In genomic region chr1:91608876-91609275, GRCh38 we compare ENCODE assay signal across 14 cellular contexts.
A peak's percentile ranks its signal among the peaks of the same experiment; 100 is the strongest.
DNase-seq lines count a peak whose midpoint lies in the region; ATAC-seq and TF ChIP-seq lines count a peak whose summit lies in the region.
"Had no signal": no experiment of that assay in that cellular context is flagged by ENCODE, and none has a peak within 500 bp of the region (broad histone marks: within the 10 kb centered on the region; RNA-seq: fewer than 3 reads in every experiment).

No MANE protein-coding gene starts in this region.

- H3K9ac ChIP-seq in GM23248 = peak overlapping the region; percentile 10; the same call in 1 of the 2 replicates

- no peaks in the 10 kb centered on the region for H3K9me2 ChIP-seq in GM23248 (ENCODE audit: insufficient read depth)

- H3K79me2 ChIP-seq in GM23248 (ENCODE audit: insufficient read depth) = no peaks in the 10 kb centered on the region

- H3K27me3 ChIP-seq in GM23248 (replicated peaks; ENCODE audit: insufficient read depth) (no peaks in the 10 kb centered on the region), RWPE2 (ENCODE audit: insufficient read depth, poor library complexity, severe bottlenecking) (no peaks in the 10 kb centered on the region)
- H3K27me3 ChIP-seq: neutrophil, upper lobe of right lung had no signal

- no peak for TF ChIP-seq CTCF in RWPE2 (IDR thresholded peaks at IDR 0.05; ENCODE audit: poor library complexity, severe bottlenecking)

- DNase-seq in A172 (ENCODE audit: low spot score) = peak; percentile 46
- peak; percentile 84 for DNase-seq in GM23248
- no peak for DNase-seq in RWPE2 (ENCODE audit: low spot score)
- peak; percentile 29 for DNase-seq in glomerular visceral epithelial cell (ENCODE audit: extremely low spot score)
- DNase-seq in activated CD4-positive, alpha-beta T cell treated with anti-CD3 and anti-CD28 coated beads, Interleukin-2, amount 50 U/mL, for 48 hours = no peak
- DNase-seq: dermis blood vessel endothelial cell, glutamatergic neuron, NCI-H524 treated with DMSO at 0.1 percent for 48 hours, SHP77, upper lobe of right lung had no signal

- H3F3A ChIP-seq in GM23248 (ENCODE audit: insufficient read depth) = peaks cover 34% of the 10 kb centered on the region

- H2AFZ ChIP-seq in GM23248 = peak overlapping the region; percentile 17; the same call in 1 of the 2 replicates

- 16 to 23% methylated on average over 5 of the region's 5 CpGs for WGBS in GM23248 (ENCODE audit: low coverage in 1 of 2, low lambda C conversion rate in 2 of 2, missing lambda C conversion rate in 2 of 2), 2 experiments

- H3K9me3 ChIP-seq in GM23248 (ENCODE audit: low read depth) (no peaks in the 10 kb centered on the region), RWPE2 (ENCODE audit: severe bottlenecking) (no peaks in the 10 kb centered on the region)
- H3K9me3 ChIP-seq: neutrophil, upper lobe of right lung had no signal

- H3K27ac ChIP-seq in GM23248 (peak overlapping the region; percentile 80), RWPE2 (ENCODE audit: poor library complexity, severe bottlenecking) (peak overlapping the region; percentile 57)
- H3K27ac ChIP-seq: neutrophil, upper lobe of right lung had no signal

- H3K4me2 ChIP-seq in GM23248 (ENCODE audit: unreplicated experiment) = peak overlapping the region; percentile 47

- peaks cover 47% of the 10 kb centered on the region for H3K4me1 ChIP-seq in GM23248 (ENCODE audit: insufficient read depth)
- H3K4me1 ChIP-seq in RWPE2 (ENCODE audit: insufficient read depth, poor library complexity, severe bottlenecking) = peaks cover 36% of the 10 kb centered on the region
- H3K4me1 ChIP-seq: upper lobe of right lung had no signal

- no peaks in the 10 kb centered on the region for H3K36me3 ChIP-seq in GM23248 (ENCODE audit: low read depth)
- H3K36me3 ChIP-seq in RWPE2 (ENCODE audit: low read depth) = no peaks in the 10 kb centered on the region
- H3K36me3 ChIP-seq: neutrophil, upper lobe of right lung had no signal

- in situ Hi-C loops in GM23248 (cut with MboI) = no loop called here

- ATAC-seq in RWPE2 (ENCODE audit: low read depth) (peak; percentile 38), GM19395 (IDR thresholded peaks at IDR 0.05; ENCODE audit: unreplicated experiment) (no peak), HG03520 (IDR thresholded peaks at IDR 0.05; ENCODE audit: unreplicated experiment) (no peak), HG02798 (IDR thresholded peaks at IDR 0.05; ENCODE audit: poor library complexity, unreplicated experiment) (no peak)
- ATAC-seq: upper lobe of right lung had no signal

- H3K4me3 ChIP-seq in GM23248 = no peak overlapping the region
- H3K4me3 ChIP-seq in RWPE2 (ENCODE audit: severe bottlenecking) = no peak overlapping the region
- H3K4me3 ChIP-seq: upper lobe of right lung had no signal

- H4K20me1 ChIP-seq in GM23248 (ENCODE audit: insufficient read depth) = no peaks in the 10 kb centered on the region

Comparison
In these comparisons a context has a peak if more than half of its experiments do, and no peak if none do; other contexts are left out.
1. DNase-seq: peak in A172 (single experiment), GM23248 (single experiment) and glomerular visceral epithelial cell (single experiment); none in RWPE2 (single experiment) and activated CD4-positive, alpha-beta T cell treated with anti-CD3 and anti-CD28 coated beads, Interleukin-2, amount 50 U/mL, for 48 hours (0 of 2).